In genomic region chr7:28062197-28062988, GRCh38 we compare ENCODE assay signal across 8 cellular contexts.
DNase-seq lines count a peak whose midpoint lies in the region; ATAC-seq and TF ChIP-seq lines count a peak whose summit lies in the region.

No MANE protein-coding gene starts in this region.

- no peak overlapping the region for H3K4me3 Mint-ChIP-seq in stimulated activated naive CD8-positive, alpha-beta T cell treated with anti-CD3 and anti-CD28 coated beads, Interleukin-15, amount 100 ng/mL, for 72 hours

- TF ChIP-seq CTCF in WI38 (IDR thresholded peaks at IDR 0.05; ENCODE audit: low read depth, low read length) = peak; percentile 64

- H3K79me1 ChIP-seq in mesenchymal stem cell (replicated peaks; ENCODE audit: low read length, poor library complexity, severe bottlenecking) = peaks cover 19% of the 10 kb centered on the region

- ATAC-seq in HG02885 (IDR thresholded peaks at IDR 0.05; ENCODE audit: poor library complexity, unreplicated experiment) = peak; percentile 90
- peak; percentile 72 for ATAC-seq in stimulated activated naive CD8-positive, alpha-beta T cell treated with anti-CD3 and anti-CD28 coated beads, Interleukin-15, amount 100 ng/mL, for 72 hours
- no peak for ATAC-seq in HG03108 (IDR thresholded peaks at IDR 0.05; ENCODE audit: unreplicated experiment)

- peak overlapping the region; percentile 29 for H2AK5ac ChIP-seq in mesenchymal stem cell (ENCODE audit: low read length, severe bottlenecking)

- no peak overlapping the region for H3K23ac ChIP-seq in mesenchymal stem cell (ENCODE audit: low read length in 2 of 2)

- H2BK12ac ChIP-seq in mesenchymal stem cell (ENCODE audit: low read length in 2 of 2) = peak overlapping the region in 1 of 2 experiments; percentile 96

- no peak overlapping the region for H2BK5ac ChIP-seq in mesenchymal stem cell (ENCODE audit: low read depth, low read length, poor library complexity, severe bottlenecking)

- H2BK15ac ChIP-seq in mesenchymal stem cell (ENCODE audit: low read depth, poor library complexity, severe bottlenecking) = no peak overlapping the region

- DNase-seq in GDM1 (lab: John Stamatoyannopoulos, UW) = peak; percentile 72
- DNase-seq in NCI-H2171 treated with DMSO at 0.1 percent for 48 hours (lab: John Stamatoyannopoulos, UW) = peak; percentile 63
- peak; percentile 24 to 68 for DNase-seq in dermis microvascular lymphatic vessel endothelial cell (ENCODE audit: low read depth in 2 of 2)
- DNase-seq in mesenchymal stem cell = peak; percentile 87
- DNase-seq in stimulated activated naive CD8-positive, alpha-beta T cell treated with anti-CD3 and anti-CD28 coated beads, Interleukin-15, amount 100 ng/mL, for 72 hours = peak; percentile 34 to 48

- peaks cover 7% of the 10 kb centered on the region for H3K4me1 ChIP-seq in mesenchymal stem cell (ENCODE audit: control insufficient read depth, insufficient read depth, low read depth, low read length)

- peak overlapping the region; percentile 78 to 93 for H3K18ac ChIP-seq in mesenchymal stem cell (ENCODE audit: low read depth in 1 of 2, low read length in 2 of 2)

- peak overlapping the region; percentile 2 to 72 for H3K4ac ChIP-seq in mesenchymal stem cell (ENCODE audit: low read depth in 1 of 2, low read length in 2 of 2)

- H3K27me3 ChIP-seq in mesenchymal stem cell (ENCODE audit: control insufficient read depth in 1 of 2, insufficient read depth in 1 of 2, low read length in 2 of 2) = no peaks in the 10 kb centered on the region

- H3K9me3 ChIP-seq in mesenchymal stem cell (ENCODE audit: control insufficient read depth, low read length) = no peaks in the 10 kb centered on the region

- peaks cover 8% of the 10 kb centered on the region for H3K4me1 Mint-ChIP-seq in stimulated activated naive CD8-positive, alpha-beta T cell treated with anti-CD3 and anti-CD28 coated beads, Interleukin-15, amount 100 ng/mL, for 72 hours

- 30% methylated on average over 9 of the region's 12 CpGs for WGBS in mesenchymal stem cell

- H3K9me3 Mint-ChIP-seq in stimulated activated naive CD8-positive, alpha-beta T cell treated with anti-CD3 and anti-CD28 coated beads, Interleukin-15, amount 100 ng/mL, for 72 hours = no peaks in the 10 kb centered on the region

- peaks cover 7% of the 10 kb centered on the region for H3K27me3 Mint-ChIP-seq in stimulated activated naive CD8-positive, alpha-beta T cell treated with anti-CD3 and anti-CD28 coated beads, Interleukin-15, amount 100 ng/mL, for 72 hours

- peaks cover 0 to 2% of the 10 kb centered on the region in 2 experiments for H3K36me3 ChIP-seq in mesenchymal stem cell (ENCODE audit: control insufficient read depth in 1 of 2, insufficient read depth in 2 of 2, low read depth in 1 of 2, low read length in 2 of 2)

- H2AFZ ChIP-seq in mesenchymal stem cell (ENCODE audit: low read depth, low read length) = peak overlapping the region; percentile 43

- H4K91ac ChIP-seq in mesenchymal stem cell (ENCODE audit: low read length) = peak overlapping the region; percentile 71

- H3K4me2 ChIP-seq in mesenchymal stem cell (ENCODE audit: low read length, poor library complexity, severe bottlenecking) = no peak overlapping the region

- no peak overlapping the region for H3K27ac Mint-ChIP-seq in stimulated activated naive CD8-positive, alpha-beta T cell treated with anti-CD3 and anti-CD28 coated beads, Interleukin-15, amount 100 ng/mL, for 72 hours

- peak overlapping the region; percentile 28 for H3K27ac ChIP-seq in mesenchymal stem cell (ENCODE audit: low read length, poor library complexity, severe bottlenecking)

- peak overlapping the region; percentile 92 for H4K8ac ChIP-seq in mesenchymal stem cell (ENCODE audit: low read length)

- no peak overlapping the region for H2BK120ac ChIP-seq in mesenchymal stem cell (ENCODE audit: low read depth, low read length)

- H3K4me3 ChIP-seq in WI38 (ENCODE audit: low read depth, low read length) (no peak overlapping the region), mesenchymal stem cell (ENCODE audit: insufficient read depth in 1 of 2, low read depth in 1 of 2, low read length in 2 of 2) (no peak overlapping the region)

- peak overlapping the region in 1 of 2 experiments; percentile 89 for H3K14ac ChIP-seq in mesenchymal stem cell (ENCODE audit: low read length in 2 of 2)

- peak overlapping the region; percentile 29 for H3K9ac ChIP-seq in mesenchymal stem cell (ENCODE audit: low read length)
